28 cellular contexts compared by ENCODE assay signal in genomic region chr10:114418109-114418508, GRCh38.
"Had no signal": no experiment of that assay in that cellular context is flagged by ENCODE, and none has a peak within 500 bp of the region (broad histone marks: within the 10 kb centered on the region; RNA-seq: fewer than 3 reads in every experiment).

No MANE protein-coding gene starts in this region.

- H3K9me3 ChIP-seq: ovary, psoas muscle, right lobe of liver, sigmoid colon, stomach, thoracic aorta, thyroid gland, tibial nerve, upper lobe of left lung, vagina had no signal

- FAIRE-seq: small intestine, urothelium cell line had no signal

- H3K27ac ChIP-seq: neural progenitor cell, ovary, parathyroid adenoma, psoas muscle, right lobe of liver, sigmoid colon, stomach, thoracic aorta, thyroid gland, tibial nerve, upper lobe of left lung, vagina had no signal

- ATAC-seq: psoas muscle; right cardiac atrium; right lobe of liver; stimulated activated effector memory CD8-positive, alpha-beta T cell treated with anti-CD3 and anti-CD28 coated beads, Interleukin-12 subunit alpha, Interleukin-12 subunit beta, amount 100 ng/mL, for 72 hours; stimulated activated naive B cell treated with anti-CD40 and anti-IgM and Interleukin-4, amounts not matched to agents 10 μg/mL and 1 μg/mL and 100 μg/mL, for 72 hours had no signal

- H3K36me3 Mint-ChIP-seq: neural progenitor cell; stimulated activated effector memory CD8-positive, alpha-beta T cell treated with anti-CD3 and anti-CD28 coated beads, Interleukin-12 subunit alpha, Interleukin-12 subunit beta, amount 100 ng/mL, for 72 hours; stimulated activated naive B cell treated with anti-CD40 and anti-IgM and Interleukin-4, amounts not matched to agents 10 μg/mL and 1 μg/mL and 100 μg/mL, for 72 hours had no signal

- H3K4me1 Mint-ChIP-seq: neural progenitor cell had no signal

- H3K36me3 ChIP-seq: neural progenitor cell, ovary, right lobe of liver, sigmoid colon, stomach, thoracic aorta, thyroid gland, tibial nerve, upper lobe of left lung, vagina had no signal

- H3K4me3 Mint-ChIP-seq: nephron; neural progenitor cell; stimulated activated effector memory CD8-positive, alpha-beta T cell treated with anti-CD3 and anti-CD28 coated beads, Interleukin-12 subunit alpha, Interleukin-12 subunit beta, amount 100 ng/mL, for 72 hours; stimulated activated naive B cell treated with anti-CD40 and anti-IgM and Interleukin-4, amounts not matched to agents 10 μg/mL and 1 μg/mL and 100 μg/mL, for 72 hours; stimulated activated naive CD8-positive, alpha-beta T cell treated with anti-CD3 and anti-CD28 coated beads, Interleukin-15, Interleukin-2, amounts not matched to agents 100 ng/mL and 50 ng/mL, for 24 hours had no signal

- H3K27me3 ChIP-seq: neural progenitor cell, ovary, right lobe of liver, sigmoid colon, stomach, thyroid gland, tibial nerve, upper lobe of left lung, vagina had no signal

- DNase-seq: occipital lobe; ovary; posterior cingulate gyrus; psoas muscle; right cardiac atrium; right lobe of liver; sigmoid colon; small intestine; stimulated activated CD4-positive, alpha-beta T cell treated with anti-CD3 and anti-CD28 coated beads, Interleukin-15, amount 100 ng/mL, for 24 hours; stimulated activated CD4-positive, alpha-beta T cell treated with anti-CD3 and anti-CD28 coated beads, Interleukin-2, amount 100 ng/mL, for 24 hours; stimulated activated CD4-positive, alpha-beta T cell treated with anti-CD3 and anti-CD28 coated beads, Interleukin-2, amount 100 ng/mL, for 48 hours; stimulated activated CD4-positive, alpha-beta T cell treated with anti-CD3 and anti-CD28 coated beads, Interleukin-4, amount 100 ng/mL, for 24 hours; stimulated activated naive B cell treated with anti-CD40 and anti-IgM and Interleukin-4, amounts not matched to agents 10 μg/mL and 1 μg/mL and 100 μg/mL, for 72 hours; stimulated activated naive CD4-positive, alpha-beta T cell treated with Interleukin-2 at 50 U/mL for 16 hours; stomach; thyroid gland; trophoblast cell; upper lobe of left lung had no signal

- H3K27ac Mint-ChIP-seq: nephron; neural progenitor cell; progenitor cell of endocrine pancreas; stimulated activated effector memory CD8-positive, alpha-beta T cell treated with anti-CD3 and anti-CD28 coated beads, Interleukin-12 subunit alpha, Interleukin-12 subunit beta, amount 100 ng/mL, for 72 hours; stimulated activated naive B cell treated with anti-CD40 and anti-IgM and Interleukin-4, amounts not matched to agents 10 μg/mL and 1 μg/mL and 100 μg/mL, for 72 hours; stimulated activated naive CD8-positive, alpha-beta T cell treated with anti-CD3 and anti-CD28 coated beads, Interleukin-15, Interleukin-2, amounts not matched to agents 100 ng/mL and 50 ng/mL, for 24 hours had no signal

- H3K9me3 Mint-ChIP-seq: stimulated activated effector memory CD8-positive, alpha-beta T cell treated with anti-CD3 and anti-CD28 coated beads, Interleukin-12 subunit alpha, Interleukin-12 subunit beta, amount 100 ng/mL, for 72 hours; stimulated activated naive CD8-positive, alpha-beta T cell treated with anti-CD3 and anti-CD28 coated beads, Interleukin-15, Interleukin-2, amounts not matched to agents 100 ng/mL and 50 ng/mL, for 24 hours had no signal

- H3K4me3 ChIP-seq: neural progenitor cell, ovary, psoas muscle, right lobe of liver, sigmoid colon, stomach, thoracic aorta, thyroid gland, tibial nerve, upper lobe of left lung, vagina had no signal

- H3K4me1 ChIP-seq: neural progenitor cell, psoas muscle, right lobe of liver had no signal
